Comparison of ENCODE assay signal across 6 cellular contexts in the genomic region with DNA sequence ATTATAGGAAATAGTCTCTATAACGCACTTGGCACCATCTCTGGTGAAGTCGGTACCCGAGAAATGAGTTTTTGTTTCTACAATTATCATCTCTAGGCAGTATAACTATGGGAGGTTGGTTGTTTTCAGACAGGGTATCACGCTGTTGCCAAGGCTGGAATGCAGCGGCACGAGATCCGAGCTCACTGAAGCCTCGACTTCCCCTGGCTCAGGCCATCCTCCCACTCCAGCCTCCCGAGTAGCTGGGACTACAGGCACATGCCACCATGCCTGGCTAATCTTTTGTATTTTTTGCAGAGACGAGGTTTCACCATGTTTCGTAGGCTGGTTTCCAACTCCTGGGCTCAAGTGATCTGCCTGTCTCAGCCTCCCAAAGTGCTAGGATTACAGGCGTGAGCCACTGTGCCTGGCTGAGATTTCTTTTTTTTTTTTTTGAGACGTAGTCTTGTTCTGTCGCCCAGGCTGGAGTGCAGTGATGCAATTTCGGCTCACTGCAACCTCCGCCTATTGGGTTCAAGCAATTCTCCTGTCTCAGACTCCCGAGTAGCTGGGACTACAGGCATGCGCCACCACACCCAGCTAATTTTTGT. TPM values are rescaled to one million over a fixed set of nuclear protein-coding genes. Genes with fewer than 3 reads are reported as not detected.
"Had no signal": no experiment of that assay in that cellular context is flagged by ENCODE, and none has a peak within 500 bp of the region (broad histone marks: within the 10 kb centered on the region; RNA-seq: fewer than 3 reads in every experiment).

No MANE protein-coding gene starts in this region.

RNA-seq across cellular contexts. Expression of a gene that starts 50.1 kb away (rescaled TPM):
- total RNA-seq: dermis microvascular lymphatic vessel endothelial cell, glomerular endothelial cell, liver, osteoblast, right atrium auricular region had no signal
- polyA plus RNA-seq: liver; naive thymus-derived CD8-positive, alpha-beta T cell had no signal
